Comparison of ENCODE assay signal across 11 cellular contexts in the genomic region with DNA sequence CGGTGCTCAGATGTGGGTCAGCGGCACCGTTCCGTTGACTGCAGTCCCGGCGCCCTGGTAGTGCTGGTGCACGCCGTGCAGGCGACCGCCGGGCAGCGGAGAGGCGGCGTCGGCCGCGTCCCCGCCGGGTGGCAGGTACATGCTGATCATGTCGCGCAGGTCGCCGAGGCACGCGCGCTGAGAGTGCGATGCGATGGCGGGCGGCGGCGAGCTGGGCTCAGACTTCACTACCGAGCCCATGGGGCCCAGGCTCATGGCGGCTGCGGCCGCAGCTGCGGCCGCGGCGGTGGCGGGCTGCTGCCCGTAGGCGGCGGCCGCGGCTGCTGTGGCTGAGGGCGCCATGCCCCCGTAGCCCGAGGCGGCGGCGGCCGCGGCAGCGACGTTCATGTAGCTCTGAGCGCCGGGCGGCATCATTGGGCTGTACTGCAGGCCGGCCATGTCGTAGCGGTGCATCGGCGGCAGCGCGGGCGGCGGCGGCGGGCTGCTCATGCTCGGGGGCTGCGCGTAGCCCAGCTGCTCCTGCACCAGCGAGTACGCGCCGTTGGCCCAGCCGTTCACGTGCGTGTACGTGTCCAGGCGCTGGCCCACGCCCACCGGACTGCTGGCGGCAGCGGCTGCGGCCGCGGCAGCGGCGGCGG. TPM values are rescaled to one million over a fixed set of nuclear protein-coding genes. Genes with fewer than 3 reads are reported as not detected.
A peak's percentile ranks its signal among the peaks of the same experiment; 100 is the strongest.
DNase-seq lines count a peak whose midpoint lies in the region; ATAC-seq and TF ChIP-seq lines count a peak whose summit lies in the region.
"Had no signal": no experiment of that assay in that cellular context is flagged by ENCODE, and none has a peak within 500 bp of the region (broad histone marks: within the 10 kb centered on the region; RNA-seq: fewer than 3 reads in every experiment).

No MANE protein-coding gene starts in this region.

- H3K27me3 ChIP-seq in SJSA1 (replicated peaks) (peaks cover 8% of the 10 kb centered on the region), cardiac muscle cell (peaks cover 99% of the 10 kb centered on the region), psoas muscle (ENCODE audit: insufficient read depth in 3 of 3, low read length in 2 of 3) (peaks cover 9 to 99% (median 23%) of the 10 kb centered on the region in 3 donors)
- H3K27me3 ChIP-seq: SJCRH30 had no signal

- H3K27ac ChIP-seq in SJSA1 (no peak overlapping the region), cardiac muscle cell (no peak overlapping the region), psoas muscle (no peak overlapping the region)
- H3K27ac ChIP-seq: SJCRH30 had no signal

- POLR2A ChIA-PET in activated CD8-positive, alpha-beta T cell treated with anti-CD3 and anti-CD28 coated beads for 36 hours (lab: Charles Lee) = no interaction called here

- 0 to 31% (median 1%) methylated on average over 9 to 88 of the region's 92 CpGs for WGBS in psoas muscle, 3 donors

- H3K27me3 Mint-ChIP-seq in activated CD4-positive, alpha-beta T cell treated with anti-CD3 and anti-CD28 coated beads, Interleukin-2, amount 10 ng/mL, durations not matched to agents 24 days and 14 days = peaks cover 48% of the 10 kb centered on the region
- peaks cover 54% of the 10 kb centered on the region for H3K27me3 Mint-ChIP-seq in activated CD8-positive, alpha-beta T cell treated with anti-CD3 and anti-CD28 coated beads for 36 hours

- intact Hi-C loops in psoas muscle (cut with DNase I) = no loop called here
- intact Hi-C loops in activated CD4-positive, alpha-beta T cell treated with anti-CD3 and anti-CD28 coated beads, Interleukin-2, amount 10 ng/mL, durations not matched to agents 24 days and 14 days (cut with micrococcal nuclease) = loop anchor here (10.0 kb wide), 1 partner anchor 1299 kb away; no protein-coding TSS in a partner anchor
- intact Hi-C loops in activated CD8-positive, alpha-beta T cell treated with anti-CD3 and anti-CD28 coated beads for 36 hours (cut with micrococcal nuclease) = no loop called here

- no peaks in the 10 kb centered on the region for H3K9me3 Mint-ChIP-seq in activated CD4-positive, alpha-beta T cell treated with anti-CD3 and anti-CD28 coated beads, Interleukin-2, amount 10 ng/mL, durations not matched to agents 24 days and 14 days
- H3K9me3 Mint-ChIP-seq in activated CD8-positive, alpha-beta T cell treated with anti-CD3 and anti-CD28 coated beads for 36 hours = no peaks in the 10 kb centered on the region
- H3K9me3 Mint-ChIP-seq: activated T-helper 1 cell treated with anti-CD3 and anti-CD28 coated beads, Interleukin-12 subunit alpha, Interleukin-12 subunit beta, Interleukin-2, Interleukin-4 antibody, amounts not matched to agents 30 ng/mL and 10 ng/mL and 1 ng/mL, durations not matched to agents 14 hours and 24 hours and 36 hours had no signal

- peak overlapping the region; percentile 31 for H3K4me3 ChIP-seq in SJSA1
- peak overlapping the region; percentile 33 for H3K4me3 ChIP-seq in cardiac muscle cell
- peak overlapping the region; percentile 52 for H3K4me3 ChIP-seq in psoas muscle
- H3K4me3 ChIP-seq: SJCRH30 had no signal

- peaks cover 6% of the 10 kb centered on the region; the same call in 1 of the 2 replicates for H3K4me1 ChIP-seq in SJSA1 (replicated peaks)
- H3K4me1 ChIP-seq in cardiac muscle cell (ENCODE audit: low read depth) = no peaks in the 10 kb centered on the region
- no peaks in the 10 kb centered on the region for H3K4me1 ChIP-seq in psoas muscle
- H3K4me1 ChIP-seq: SJCRH30 had no signal

- no peak overlapping the region for H3K4me3 Mint-ChIP-seq in activated CD4-positive, alpha-beta T cell treated with anti-CD3 and anti-CD28 coated beads, Interleukin-2, amount 10 ng/mL, durations not matched to agents 24 days and 14 days
- H3K4me3 Mint-ChIP-seq in activated CD8-positive, alpha-beta T cell treated with anti-CD3 and anti-CD28 coated beads for 36 hours = no peak overlapping the region
- H3K4me3 Mint-ChIP-seq: activated T-helper 1 cell treated with anti-CD3 and anti-CD28 coated beads, Interleukin-12 subunit alpha, Interleukin-12 subunit beta, Interleukin-2, Interleukin-4 antibody, amounts not matched to agents 30 ng/mL and 10 ng/mL and 1 ng/mL, durations not matched to agents 14 hours and 24 hours and 36 hours had no signal

- H3K27ac Mint-ChIP-seq in activated CD4-positive, alpha-beta T cell treated with anti-CD3 and anti-CD28 coated beads, Interleukin-2, amount 10 ng/mL, durations not matched to agents 24 days and 14 days = no peak overlapping the region
- no peak overlapping the region for H3K27ac Mint-ChIP-seq in activated CD8-positive, alpha-beta T cell treated with anti-CD3 and anti-CD28 coated beads for 36 hours

- TF ChIP-seq CTCF in cardiac muscle cell (IDR thresholded peaks at IDR 0.05; ENCODE audit: low read depth, low read length) = no peak
- TF ChIP-seq CTCF in psoas muscle (IDR thresholded peaks at IDR 0.05) = peak; percentile 9
- no peak for TF ChIP-seq CTCF in activated CD8-positive, alpha-beta T cell treated with anti-CD3 and anti-CD28 coated beads for 36 hours (IDR thresholded peaks at IDR 0.05)

- peak; percentile 39 to 70 (median 56) for ATAC-seq in psoas muscle
- ATAC-seq in activated CD8-positive, alpha-beta T cell treated with anti-CD3 and anti-CD28 coated beads for 36 hours = no peak
- no peak for ATAC-seq in HG02763 (IDR thresholded peaks at IDR 0.05; ENCODE audit: unreplicated experiment)

- H3K4me1 Mint-ChIP-seq in activated CD4-positive, alpha-beta T cell treated with anti-CD3 and anti-CD28 coated beads, Interleukin-2, amount 10 ng/mL, durations not matched to agents 24 days and 14 days = no peaks in the 10 kb centered on the region
- H3K4me1 Mint-ChIP-seq in activated CD8-positive, alpha-beta T cell treated with anti-CD3 and anti-CD28 coated beads for 36 hours (ENCODE audit: low read depth) = peaks cover 5% of the 10 kb centered on the region

- CTCF ChIA-PET in activated CD8-positive, alpha-beta T cell treated with anti-CD3 and anti-CD28 coated beads for 36 hours (lab: Charles Lee) = interaction anchor here (0.6 kb wide), 1 partner anchor 658 kb away, joined by 3 read pairs; no protein-coding TSS in a partner anchor

- no peaks in the 10 kb centered on the region for H3K36me3 Mint-ChIP-seq in activated CD4-positive, alpha-beta T cell treated with anti-CD3 and anti-CD28 coated beads, Interleukin-2, amount 10 ng/mL, durations not matched to agents 24 days and 14 days (ENCODE audit: low read depth)
- H3K36me3 Mint-ChIP-seq in activated CD8-positive, alpha-beta T cell treated with anti-CD3 and anti-CD28 coated beads for 36 hours (ENCODE audit: low read depth) = no peaks in the 10 kb centered on the region

- H3K36me3 ChIP-seq in SJSA1 (no peaks in the 10 kb centered on the region), cardiac muscle cell (no peaks in the 10 kb centered on the region), psoas muscle (ENCODE audit: insufficient read depth in 1 of 2, low read depth in 1 of 2) (no peaks in the 10 kb centered on the region)
- H3K36me3 ChIP-seq: SJCRH30 had no signal

- H3K9me3 ChIP-seq in SJSA1 (replicated peaks) (no peaks in the 10 kb centered on the region), cardiac muscle cell (ENCODE audit: low read depth) (no peaks in the 10 kb centered on the region), psoas muscle (no peaks in the 10 kb centered on the region)
- H3K9me3 ChIP-seq: SJCRH30 had no signal

- DNase-seq in Daoy (ENCODE audit: low read depth) (peak; percentile 42), SJSA1 (ENCODE audit: low read depth in 1 of 2, low spot score in 2 of 2) (peak in 1 of 2 experiments; percentile 20), cardiac muscle cell (ENCODE audit: low read depth in 1 of 2, low spot score in 1 of 2) (peak; percentile 18 to 68), psoas muscle (peak in 1 of 2 donors; percentile 33), dedifferentiated amniotic fluid mesenchymal stem cell (ENCODE audit: extremely low spot score) (no peak)
- no peak for DNase-seq in activated CD4-positive, alpha-beta T cell treated with anti-CD3 and anti-CD28 coated beads, Interleukin-2, amount 10 ng/mL, durations not matched to agents 24 days and 14 days
- no peak for DNase-seq in activated CD8-positive, alpha-beta T cell treated with anti-CD3 and anti-CD28 coated beads for 36 hours
- DNase-seq: SJCRH30 had no signal

RNA-seq across cellular contexts. Expression of gene SOX3, which starts 1.0 kb away (rescaled TPM):
- total RNA-seq in Daoy (2014; rRNA removed; shearing (Covaris generic)) = not detected in 2 replicates
- total RNA-seq in SJSA1 (2014; rRNA removed; shearing (Covaris generic)) = not detected in 2 replicates
- total RNA-seq in cardiac muscle cell (0.32 and 0.42 TPM in 2 replicates), psoas muscle (not detected)
- polyA plus RNA-seq in cardiac muscle cell (0.24 TPM in 1 of 2 replicates, not detected in the other), psoas muscle (under 1 TPM in 2 of 3 donors, not detected in 1; 0.03 to 0.10 TPM)
- not detected in 2 replicates for total RNA-seq in activated CD4-positive, alpha-beta T cell treated with anti-CD3 and anti-CD28 coated beads, Interleukin-2, amount 10 ng/mL, durations not matched to agents 24 days and 14 days
- total RNA-seq in activated CD8-positive, alpha-beta T cell treated with anti-CD3 and anti-CD28 coated beads for 36 hours = not detected
- total RNA-seq: activated T-helper 1 cell treated with anti-CD3 and anti-CD28 coated beads, Interleukin-12 subunit alpha, Interleukin-12 subunit beta, Interleukin-2, Interleukin-4 antibody, amounts not matched to agents 30 ng/mL and 10 ng/mL and 1 ng/mL, durations not matched to agents 14 hours and 24 hours and 36 hours; LHCN-M2; SJCRH30 had no signal

Comparison
In these comparisons a context has a peak if more than half of its experiments do, and no peak if none do; other contexts are left out.
1. DNase-seq: peak in Daoy (single experiment) and cardiac muscle cell (2 of 2); none in activated CD4-positive, alpha-beta T cell treated with anti-CD3 and anti-CD28 coated beads, Interleukin-2, amount 10 ng/mL, durations not matched to agents 24 days and 14 days (single experiment), activated CD8-positive, alpha-beta T cell treated with anti-CD3 and anti-CD28 coated beads for 36 hours (single experiment) and dedifferentiated amniotic fluid mesenchymal stem cell (single experiment).
2. ATAC-seq: peak in psoas muscle (4 of 4); none in activated CD8-positive, alpha-beta T cell treated with anti-CD3 and anti-CD28 coated beads for 36 hours (single experiment) and HG02763 (single experiment).
3. Peak in every context shown above with its lines, with median percentiles within 50 percentile points of each other: H3K4me3 ChIP-seq.